ENCODE assay signal across 14 cellular contexts in the genomic region with DNA sequence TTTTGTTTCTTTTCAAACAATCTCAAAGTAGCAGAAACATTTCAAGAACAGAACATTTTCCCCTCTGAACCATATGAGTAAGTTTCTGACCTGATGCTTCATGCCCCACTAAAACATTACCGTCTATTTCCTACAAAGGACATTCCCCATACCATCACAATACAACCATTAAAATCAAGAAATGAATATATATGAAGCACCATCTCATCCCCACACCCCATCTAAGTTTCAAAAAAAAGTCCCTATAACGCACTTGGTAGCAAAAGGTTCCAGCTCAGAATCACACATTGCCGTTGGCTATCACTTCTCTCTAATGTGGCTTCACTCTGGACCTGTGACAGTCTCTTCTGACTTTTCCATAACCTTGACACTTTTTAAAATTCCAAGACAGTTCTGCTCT. TPM values are rescaled to one million over a fixed set of nuclear protein-coding genes. Genes with fewer than 3 reads are reported as not detected.
DNase-seq lines count a peak whose midpoint lies in the region; ATAC-seq and TF ChIP-seq lines count a peak whose summit lies in the region.
"Had no signal": no experiment of that assay in that cellular context is flagged by ENCODE, and none has a peak within 500 bp of the region (broad histone marks: within the 10 kb centered on the region; RNA-seq: fewer than 3 reads in every experiment).

No MANE protein-coding gene starts in this region.

- POLR2A ChIA-PET in T-cell (lab: Charles Lee) = interaction anchor here in 1 of 2 donors (0.9 kb wide), 1 partner anchor 303 kb away, joined by 5 read pairs; no protein-coding TSS in a partner anchor

- no peaks in the 10 kb centered on the region for H3K27me3 Mint-ChIP-seq in T-cell
- no peaks in the 10 kb centered on the region for H3K27me3 Mint-ChIP-seq in natural killer cell treated with Interleukin-12 subunit alpha and Interleukin-12 subunit beta and Interleukin-15 and Interleukin-18, amount 100 ng/mL, for 72 hours
- H3K27me3 Mint-ChIP-seq: activated CD4-positive, alpha-beta T cell treated with anti-CD3 and anti-CD28 coated beads, Interleukin-2, amount 10 ng/mL, durations not matched to agents 7 days and 5 days had no signal

- DNase-seq in activated CD4-positive, CD25-positive, alpha-beta regulatory T cell treated with anti-CD3 and anti-CD28 coated beads, Interleukin-2, amount 50 U/mL, for 72 hours = no peak
- DNase-seq in T-cell (no peak), GM13976 (ENCODE audit: low spot score) (no peak), NCI-H2081 treated with DMSO at 0.1 percent for 48 hours (lab: John Stamatoyannopoulos, UW) (no peak)
- DNase-seq in natural killer cell treated with Interleukin-12 subunit alpha and Interleukin-12 subunit beta and Interleukin-15 and Interleukin-18, amount 100 ng/mL, for 72 hours (ENCODE audit: low spot score) = no peak
- DNase-seq: 8988T; activated CD4-positive, alpha-beta T cell treated with anti-CD3 and anti-CD28 coated beads, Interleukin-2, amount 10 ng/mL, durations not matched to agents 7 days and 5 days; cerebellar nuclear complex; GM23248; hippocampal formation had no signal

- CTCF ChIA-PET in T-cell (lab: Charles Lee) = no interaction called here

- H3K4me3 Mint-ChIP-seq in T-cell = peak overlapping the region; percentile 30 to 69 (median 65)
- H3K4me3 Mint-ChIP-seq in natural killer cell treated with Interleukin-12 subunit alpha and Interleukin-12 subunit beta and Interleukin-15 and Interleukin-18, amount 100 ng/mL, for 72 hours = peak overlapping the region; percentile 49
- H3K4me3 Mint-ChIP-seq: activated CD4-positive, alpha-beta T cell treated with anti-CD3 and anti-CD28 coated beads, Interleukin-2, amount 10 ng/mL, durations not matched to agents 7 days and 5 days; neural progenitor cell had no signal

- H3K4me1 Mint-ChIP-seq in T-cell = peaks cover 91 to 98% (median 94%) of the 10 kb centered on the region in 3 donors
- peaks cover 46 to 56% of the 10 kb centered on the region in 2 donors for H3K4me1 Mint-ChIP-seq in natural killer cell treated with Interleukin-12 subunit alpha and Interleukin-12 subunit beta and Interleukin-15 and Interleukin-18, amount 100 ng/mL, for 72 hours (ENCODE audit: low read depth in 2 of 2)

- peak overlapping the region; percentile 75 to 79 for H3K27ac Mint-ChIP-seq in T-cell
- H3K27ac Mint-ChIP-seq in natural killer cell treated with Interleukin-12 subunit alpha and Interleukin-12 subunit beta and Interleukin-15 and Interleukin-18, amount 100 ng/mL, for 72 hours = peak overlapping the region; percentile 41 to 76
- H3K27ac Mint-ChIP-seq: activated CD4-positive, alpha-beta T cell treated with anti-CD3 and anti-CD28 coated beads, Interleukin-2, amount 10 ng/mL, durations not matched to agents 7 days and 5 days; neural progenitor cell had no signal

- H3K36me3 Mint-ChIP-seq in T-cell = peaks cover 17% of the 10 kb centered on the region
- H3K36me3 Mint-ChIP-seq in natural killer cell treated with Interleukin-12 subunit alpha and Interleukin-12 subunit beta and Interleukin-15 and Interleukin-18, amount 100 ng/mL, for 72 hours = no peaks in the 10 kb centered on the region
- H3K36me3 Mint-ChIP-seq: neural progenitor cell had no signal

- no peaks in the 10 kb centered on the region for H3K9me3 Mint-ChIP-seq in T-cell
- H3K9me3 Mint-ChIP-seq in natural killer cell treated with Interleukin-12 subunit alpha and Interleukin-12 subunit beta and Interleukin-15 and Interleukin-18, amount 100 ng/mL, for 72 hours = no peaks in the 10 kb centered on the region
- H3K9me3 Mint-ChIP-seq: activated CD4-positive, alpha-beta T cell treated with anti-CD3 and anti-CD28 coated beads, Interleukin-2, amount 10 ng/mL, durations not matched to agents 7 days and 5 days; neural progenitor cell had no signal

- TF ChIP-seq CTCF in GM13976 (IDR thresholded peaks at IDR 0.05; ENCODE audit: borderline replicate concordance, control extremely low read depth, extremely low read depth, insufficient read depth, missing control alignments) = no peak

- in situ Hi-C loops in GM13976 (cut with MboI; ENCODE audit: low sequenced_read_pairs, unreplicated experiment) = loop anchor here (25.0 kb wide), 1 partner anchor 302 kb away; no protein-coding TSS in a partner anchor

- ATAC-seq in activated CD4-positive, CD25-positive, alpha-beta regulatory T cell treated with anti-CD3 and anti-CD28 coated beads, Interleukin-2, amount 50 U/mL, for 24 hours = peak; percentile 87 to 91
- ATAC-seq in HG02610 (IDR thresholded peaks at IDR 0.05; ENCODE audit: unreplicated experiment) = peak; percentile 88
- peak in 2 of 4 experiments; percentile 11 to 31 for ATAC-seq in T-cell (replicated peaks in 1 of 4)
- ATAC-seq in natural killer cell treated with Interleukin-12 subunit alpha and Interleukin-12 subunit beta and Interleukin-15 and Interleukin-18, amount 100 ng/mL, for 72 hours = peak; percentile 73 to 83
- no peak for ATAC-seq in GM18873 (IDR thresholded peaks at IDR 0.05; ENCODE audit: low FRiP score, unreplicated experiment)

RNA-seq across cellular contexts. Expression of a gene that starts 6.0 kb away (rescaled TPM):
- total RNA-seq in T-cell = 100 to 1,000 TPM; 148 to 210 (median 176) TPM
- 100 to 1,000 TPM in 1 of 2 donors, 10 to 100 TPM in 1; 70.5 to 103 TPM for total RNA-seq in natural killer cell treated with Interleukin-12 subunit alpha and Interleukin-12 subunit beta and Interleukin-15 and Interleukin-18, amount 100 ng/mL, for 72 hours
